ENCODE assay signal across 1 cellular context in genomic region chr12:7241404-7242005, GRCh38.
TF ChIP-seq lines count a peak whose summit lies in the region.

No MANE protein-coding gene starts in this region.

TF ChIP-seq in GM23338, 12 proteins besides CTCF, POLR2A, EP300 and RAD21 (continued from another document):
- TF ChIP-seq ZNF462 (CRISPR knock-in tag; IDR thresholded peaks at IDR 0.05): no peak
- no peak for TF ChIP-seq ETS1 (IDR thresholded peaks at IDR 0.05)
- no peak for TF ChIP-seq NANOG (IDR thresholded peaks at IDR 0.05; ENCODE audit: borderline replicate concordance)
- no peak for TF ChIP-seq CREB1 (CRISPR knock-in tag; IDR thresholded peaks at IDR 0.05; ENCODE audit: low read depth)
- TF ChIP-seq POLR2AphosphoS5 (IDR thresholded peaks at IDR 0.05; ENCODE audit: low read depth): no peak
- TF ChIP-seq ZNF331 (CRISPR knock-in tag; IDR thresholded peaks at IDR 0.05; ENCODE audit: low read depth): no peak
- no peak for TF ChIP-seq EZH2 (IDR thresholded peaks at IDR 0.05; ENCODE audit: low read depth, unreplicated experiment)
